1 cellular context compared by ENCODE assay signal in the genomic region with DNA sequence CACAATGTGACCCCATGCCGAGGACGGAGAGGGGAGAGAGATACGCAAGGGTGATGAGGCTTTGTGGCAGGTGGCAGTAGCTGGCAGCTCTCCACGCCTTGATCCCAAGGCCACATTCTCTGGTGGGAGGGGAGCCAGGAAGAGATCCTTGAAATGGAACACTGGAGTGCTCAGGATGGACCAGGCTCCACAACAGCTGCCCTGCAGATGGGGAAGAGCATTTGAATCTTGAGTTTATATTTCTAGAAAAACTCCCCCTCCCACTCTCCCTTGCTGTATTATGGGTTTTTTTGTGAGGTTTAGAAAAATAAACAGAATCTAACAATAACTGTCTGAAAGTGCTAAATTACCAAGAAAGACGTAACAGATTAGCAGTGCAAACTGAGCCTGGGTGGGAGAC.
TF ChIP-seq lines count a peak whose summit lies in the region.

No MANE protein-coding gene starts in this region.

TF ChIP-seq in IMR-90, 13 proteins besides CTCF, POLR2A, EP300 and RAD21:
- TF ChIP-seq, protein P1, sequence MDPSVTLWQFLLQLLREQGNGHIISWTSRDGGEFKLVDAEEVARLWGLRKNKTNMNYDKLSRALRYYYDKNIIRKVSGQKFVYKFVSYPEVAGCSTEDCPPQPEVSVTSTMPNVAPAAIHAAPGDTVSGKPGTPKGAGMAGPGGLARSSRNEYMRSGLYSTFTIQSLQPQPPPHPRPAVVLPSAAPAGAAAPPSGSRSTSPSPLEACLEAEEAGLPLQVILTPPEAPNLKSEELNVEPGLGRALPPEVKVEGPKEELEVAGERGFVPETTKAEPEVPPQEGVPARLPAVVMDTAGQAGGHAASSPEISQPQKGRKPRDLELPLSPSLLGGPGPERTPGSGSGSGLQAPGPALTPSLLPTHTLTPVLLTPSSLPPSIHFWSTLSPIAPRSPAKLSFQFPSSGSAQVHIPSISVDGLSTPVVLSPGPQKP (IDR thresholded peaks at IDR 0.05; ENCODE audit: borderline replicate concordance, low read depth, low read length), result no peak
- TF ChIP-seq RCOR1 (IDR thresholded peaks at IDR 0.05; ENCODE audit: insufficient replicate concordance, low read length) (no peak), BHLHE40 (IDR thresholded peaks at IDR 0.05; ENCODE audit: low read depth, low read length) (no peak), FOS (IDR thresholded peaks at IDR 0.05; ENCODE audit: low read depth, low read length) (no peak), CEBPB (IDR thresholded peaks at IDR 0.05; ENCODE audit: low read depth, low read length) (no peak), SMC3 (IDR thresholded peaks at IDR 0.05; ENCODE audit: low read depth, low read length) (no peak), NFE2L2 (IDR thresholded peaks at IDR 0.05; ENCODE audit: low read depth, low read length) (no peak), CHD1 (IDR thresholded peaks at IDR 0.05; ENCODE audit: low read depth, low read length) (no peak), MAFK (IDR thresholded peaks at IDR 0.05; ENCODE audit: low read depth, low read length) (no peak), MAZ (IDR thresholded peaks at IDR 0.05; ENCODE audit: borderline replicate concordance, low read depth, low read length) (no peak), MXI1 (IDR thresholded peaks at IDR 0.05; ENCODE audit: borderline replicate concordance, low read depth, low read length) (no peak)
- TF ChIP-seq, protein P2, sequence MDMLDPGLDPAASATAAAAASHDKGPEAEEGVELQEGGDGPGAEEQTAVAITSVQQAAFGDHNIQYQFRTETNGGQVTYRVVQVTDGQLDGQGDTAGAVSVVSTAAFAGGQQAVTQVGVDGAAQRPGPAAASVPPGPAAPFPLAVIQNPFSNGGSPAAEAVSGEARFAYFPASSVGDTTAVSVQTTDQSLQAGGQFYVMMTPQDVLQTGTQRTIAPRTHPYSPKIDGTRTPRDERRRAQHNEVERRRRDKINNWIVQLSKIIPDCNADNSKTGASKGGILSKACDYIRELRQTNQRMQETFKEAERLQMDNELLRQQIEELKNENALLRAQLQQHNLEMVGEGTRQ (IDR thresholded peaks at IDR 0.05; ENCODE audit: low read depth, low read length), result no peak
